In the genomic region with DNA sequence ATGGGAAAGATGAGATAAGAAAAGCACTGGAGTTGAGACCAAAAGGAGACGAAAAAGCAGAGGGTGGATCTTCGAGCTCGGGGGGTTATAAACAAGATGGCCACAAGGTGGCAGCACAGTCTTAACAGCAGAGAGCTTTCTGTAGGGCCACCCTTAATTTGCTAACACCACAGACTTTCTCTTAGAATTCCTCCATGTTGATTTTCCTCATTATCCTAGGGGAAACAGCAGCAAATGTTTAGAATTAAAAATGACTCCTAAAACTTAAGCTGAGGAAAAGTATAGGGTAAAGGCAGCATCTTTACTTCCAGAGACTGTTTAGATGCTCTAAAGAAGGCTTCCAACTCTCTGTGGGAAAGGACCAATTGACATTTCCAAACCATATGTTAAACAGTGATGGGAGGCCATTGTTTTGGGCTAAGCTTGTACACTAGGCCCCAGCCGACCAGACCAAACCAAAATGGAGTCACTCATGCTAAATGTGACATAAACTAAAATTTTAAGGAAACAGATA, we compare ENCODE assay signal across 1 cellular context.
TF ChIP-seq lines count a peak whose summit lies in the region.

No MANE protein-coding gene starts in this region.

TF ChIP-seq in HEK293, 187 proteins besides CTCF, POLR2A, EP300 and RAD21 (continued from another document):
- TF ChIP-seq KLF7 (tag by site-specific recombination; IDR thresholded peaks at IDR 0.05; ENCODE audit: borderline replicate concordance) = no peak
- TF ChIP-seq IKZF3 (tag by site-specific recombination; IDR thresholded peaks at IDR 0.05) = no peak
- TF ChIP-seq, protein P1, sequence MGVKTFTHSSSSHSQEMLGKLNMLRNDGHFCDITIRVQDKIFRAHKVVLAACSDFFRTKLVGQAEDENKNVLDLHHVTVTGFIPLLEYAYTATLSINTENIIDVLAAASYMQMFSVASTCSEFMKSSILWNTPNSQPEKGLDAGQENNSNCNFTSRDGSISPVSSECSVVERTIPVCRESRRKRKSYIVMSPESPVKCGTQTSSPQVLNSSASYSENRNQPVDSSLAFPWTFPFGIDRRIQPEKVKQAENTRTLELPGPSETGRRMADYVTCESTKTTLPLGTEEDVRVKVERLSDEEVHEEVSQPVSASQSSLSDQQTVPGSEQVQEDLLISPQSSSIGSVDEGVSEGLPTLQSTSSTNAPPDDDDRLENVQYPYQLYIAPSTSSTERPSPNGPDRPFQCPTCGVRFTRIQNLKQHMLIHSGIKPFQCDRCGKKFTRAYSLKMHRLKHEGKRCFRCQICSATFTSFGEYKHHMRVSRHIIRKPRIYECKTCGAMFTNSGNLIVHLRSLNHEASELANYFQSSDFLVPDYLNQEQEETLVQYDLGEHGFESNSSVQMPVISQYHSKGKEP (tag by site-specific recombination; IDR thresholded peaks at IDR 0.05) = no peak
- no peak for TF ChIP-seq ZNF302 (tag by site-specific recombination; IDR thresholded peaks at IDR 0.05; ENCODE audit: low read depth)
- no peak for TF ChIP-seq ZNF777 (tag by site-specific recombination; IDR thresholded peaks at IDR 0.05; ENCODE audit: borderline replicate concordance)
- TF ChIP-seq ZNF585B (tag by site-specific recombination; IDR thresholded peaks at IDR 0.05) = no peak
- TF ChIP-seq, protein P2, sequence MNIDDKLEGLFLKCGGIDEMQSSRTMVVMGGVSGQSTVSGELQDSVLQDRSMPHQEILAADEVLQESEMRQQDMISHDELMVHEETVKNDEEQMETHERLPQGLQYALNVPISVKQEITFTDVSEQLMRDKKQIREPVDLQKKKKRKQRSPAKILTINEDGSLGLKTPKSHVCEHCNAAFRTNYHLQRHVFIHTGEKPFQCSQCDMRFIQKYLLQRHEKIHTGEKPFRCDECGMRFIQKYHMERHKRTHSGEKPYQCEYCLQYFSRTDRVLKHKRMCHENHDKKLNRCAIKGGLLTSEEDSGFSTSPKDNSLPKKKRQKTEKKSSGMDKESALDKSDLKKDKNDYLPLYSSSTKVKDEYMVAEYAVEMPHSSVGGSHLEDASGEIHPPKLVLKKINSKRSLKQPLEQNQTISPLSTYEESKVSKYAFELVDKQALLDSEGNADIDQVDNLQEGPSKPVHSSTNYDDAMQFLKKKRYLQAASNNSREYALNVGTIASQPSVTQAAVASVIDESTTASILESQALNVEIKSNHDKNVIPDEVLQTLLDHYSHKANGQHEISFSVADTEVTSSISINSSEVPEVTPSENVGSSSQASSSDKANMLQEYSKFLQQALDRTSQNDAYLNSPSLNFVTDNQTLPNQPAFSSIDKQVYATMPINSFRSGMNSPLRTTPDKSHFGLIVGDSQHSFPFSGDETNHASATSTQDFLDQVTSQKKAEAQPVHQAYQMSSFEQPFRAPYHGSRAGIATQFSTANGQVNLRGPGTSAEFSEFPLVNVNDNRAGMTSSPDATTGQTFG (tag by site-specific recombination; IDR thresholded peaks at IDR 0.05; ENCODE audit: borderline replicate concordance) = no peak
- no peak for TF ChIP-seq ZNF341 (tag by site-specific recombination; IDR thresholded peaks at IDR 0.05; ENCODE audit: low read depth)
- peak; percentile 60; the same call in 1 of the 2 replicates for TF ChIP-seq ZNF561 (tag by site-specific recombination; IDR thresholded peaks at IDR 0.05; ENCODE audit: borderline replicate concordance)
- no peak for TF ChIP-seq ZXDB (tag by site-specific recombination; IDR thresholded peaks at IDR 0.05)
- no peak for TF ChIP-seq ZNF843 (tag by site-specific recombination; IDR thresholded peaks at IDR 0.05)
- TF ChIP-seq PRDM1 (tag by site-specific recombination; IDR thresholded peaks at IDR 0.05) = 0 out of 2 replicates have a peak, but pooled peaks have one; percentile 47
- no peak for TF ChIP-seq ZNF214 (tag by site-specific recombination; IDR thresholded peaks at IDR 0.05; ENCODE audit: borderline replicate concordance)
- TF ChIP-seq ZNF266 (tag by site-specific recombination; IDR thresholded peaks at IDR 0.05; ENCODE audit: low read depth) = no peak
- TF ChIP-seq ZNF121 (tag by site-specific recombination; IDR thresholded peaks at IDR 0.05) = no peak
- TF ChIP-seq ZNF335 (tag by site-specific recombination; conservative IDR thresholded peaks at IDR 0.05) = no peak
- TF ChIP-seq MEIS1 (CRISPR knock-in tag; IDR thresholded peaks at IDR 0.05; ENCODE audit: borderline replicate concordance) = no peak
- TF ChIP-seq ZNF175 (tag by site-specific recombination; IDR thresholded peaks at IDR 0.05) = no peak
- no peak for TF ChIP-seq REST (tag by site-specific recombination; IDR thresholded peaks at IDR 0.05)
- peak; percentile 95 for TF ChIP-seq ZNF654 (tag by site-specific recombination; IDR thresholded peaks at IDR 0.05; ENCODE audit: low read depth)
- no peak for TF ChIP-seq ZNF830 (tag by site-specific recombination; IDR thresholded peaks at IDR 0.05; ENCODE audit: low read depth)
- TF ChIP-seq, protein P3, sequence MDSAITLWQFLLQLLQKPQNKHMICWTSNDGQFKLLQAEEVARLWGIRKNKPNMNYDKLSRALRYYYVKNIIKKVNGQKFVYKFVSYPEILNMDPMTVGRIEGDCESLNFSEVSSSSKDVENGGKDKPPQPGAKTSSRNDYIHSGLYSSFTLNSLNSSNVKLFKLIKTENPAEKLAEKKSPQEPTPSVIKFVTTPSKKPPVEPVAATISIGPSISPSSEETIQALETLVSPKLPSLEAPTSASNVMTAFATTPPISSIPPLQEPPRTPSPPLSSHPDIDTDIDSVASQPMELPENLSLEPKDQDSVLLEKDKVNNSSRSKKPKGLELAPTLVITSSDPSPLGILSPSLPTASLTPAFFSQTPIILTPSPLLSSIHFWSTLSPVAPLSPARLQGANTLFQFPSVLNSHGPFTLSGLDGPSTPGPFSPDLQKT (IDR thresholded peaks at IDR 0.05; ENCODE audit: borderline replicate concordance, low read depth, low read length) = no peak
- TF ChIP-seq ZNF221 (tag by site-specific recombination; IDR thresholded peaks at IDR 0.05; ENCODE audit: borderline replicate concordance) = no peak
- TF ChIP-seq ZBTB8A (tag by site-specific recombination; IDR thresholded peaks at IDR 0.05) = no peak
- TF ChIP-seq, protein P4, sequence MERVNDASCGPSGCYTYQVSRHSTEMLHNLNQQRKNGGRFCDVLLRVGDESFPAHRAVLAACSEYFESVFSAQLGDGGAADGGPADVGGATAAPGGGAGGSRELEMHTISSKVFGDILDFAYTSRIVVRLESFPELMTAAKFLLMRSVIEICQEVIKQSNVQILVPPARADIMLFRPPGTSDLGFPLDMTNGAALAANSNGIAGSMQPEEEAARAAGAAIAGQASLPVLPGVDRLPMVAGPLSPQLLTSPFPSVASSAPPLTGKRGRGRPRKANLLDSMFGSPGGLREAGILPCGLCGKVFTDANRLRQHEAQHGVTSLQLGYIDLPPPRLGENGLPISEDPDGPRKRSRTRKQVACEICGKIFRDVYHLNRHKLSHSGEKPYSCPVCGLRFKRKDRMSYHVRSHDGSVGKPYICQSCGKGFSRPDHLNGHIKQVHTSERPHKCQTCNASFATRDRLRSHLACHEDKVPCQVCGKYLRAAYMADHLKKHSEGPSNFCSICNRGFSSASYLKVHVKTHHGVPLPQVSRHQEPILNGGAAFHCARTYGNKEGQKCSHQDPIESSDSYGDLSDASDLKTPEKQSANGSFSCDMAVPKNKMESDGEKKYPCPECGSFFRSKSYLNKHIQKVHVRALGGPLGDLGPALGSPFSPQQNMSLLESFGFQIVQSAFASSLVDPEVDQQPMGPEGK (tag by site-specific recombination; IDR thresholded peaks at IDR 0.05) = no peak
- 0 out of 2 replicates have a peak, but pooled peaks have one; percentile 19 for TF ChIP-seq ZNF184 (tag by site-specific recombination; IDR thresholded peaks at IDR 0.05)
- no peak for TF ChIP-seq ZNF488 (tag by site-specific recombination; IDR thresholded peaks at IDR 0.05)
- TF ChIP-seq ZNF692 (tag by site-specific recombination; IDR thresholded peaks at IDR 0.05) = 0 out of 2 replicates have a peak, but pooled peaks have one; percentile 26
TF ChIP-seq in HEK293: peak in this region for 7.
